Comparison of ENCODE assay signal across 12 cellular contexts in genomic region chr17:6454495-6455320, GRCh38. TPM values are rescaled to one million over a fixed set of nuclear protein-coding genes. Genes with fewer than 3 reads are reported as not detected.
DNase-seq lines count a peak whose midpoint lies in the region; ATAC-seq and TF ChIP-seq lines count a peak whose summit lies in the region.
"Had no signal": no experiment of that assay in that cellular context is flagged by ENCODE, and none has a peak within 500 bp of the region (broad histone marks: within the 10 kb centered on the region; RNA-seq: fewer than 3 reads in every experiment).

No MANE protein-coding gene starts in this region.

- no peak overlapping the region for H3K4me3 ChIP-seq in CD4-positive, CD25-positive, alpha-beta regulatory T cell (ENCODE audit: low read depth, low read length)
- peak overlapping the region; percentile 22; the same call in 1 of the 2 replicates for H3K4me3 ChIP-seq in MM.1S (ENCODE audit: low read length)
- peak overlapping the region in 1 of 4 experiments; percentile 22 for H3K4me3 ChIP-seq in fibroblast of lung (replicated peaks in 1 of 4; ENCODE audit: control extremely low read depth in 1 of 4, insufficient read depth in 1 of 4, low read depth in 3 of 4, low read length in 4 of 4)
- peak overlapping the region; percentile 55 for H3K4me3 ChIP-seq in osteoblast (ENCODE audit: insufficient read depth, low read length)

- H2AFZ ChIP-seq in MM.1S (ENCODE audit: low read length) (peak overlapping the region; percentile 53; the same call in 1 of the 2 replicates), fibroblast of lung (ENCODE audit: low read length) (no peak overlapping the region), osteoblast (ENCODE audit: low read length) (peak overlapping the region; percentile 59)

- H3K27ac ChIP-seq in CD4-positive, CD25-positive, alpha-beta regulatory T cell (ENCODE audit: insufficient read depth, low read length, poor library complexity, severe bottlenecking): peak overlapping the region; percentile 5
- peak overlapping the region; percentile 27; the same call in 1 of the 2 replicates for H3K27ac ChIP-seq in MM.1S (ENCODE audit: low read length)
- no peak overlapping the region for H3K27ac ChIP-seq in fibroblast of lung (ENCODE audit: insufficient read depth, low read length)
- H3K27ac ChIP-seq in osteoblast (ENCODE audit: low read depth, low read length): no peak overlapping the region
- H3K27ac ChIP-seq: prostate gland had no signal

- H3K27me3 ChIP-seq in CD4-positive, CD25-positive, alpha-beta regulatory T cell (ENCODE audit: control insufficient read depth, insufficient read depth, low read length): no peaks in the 10 kb centered on the region
- H3K27me3 ChIP-seq in MM.1S (replicated peaks; ENCODE audit: insufficient read depth, low read length) (peaks cover 37% of the 10 kb centered on the region), fibroblast of lung (ENCODE audit: control insufficient read depth, insufficient read depth, low read length) (peaks cover 3% of the 10 kb centered on the region), osteoblast (ENCODE audit: insufficient read depth, low read length) (peaks cover 4% of the 10 kb centered on the region)

- H3K9me2 ChIP-seq in MM.1S (replicated peaks; ENCODE audit: insufficient read depth, low read length): no peaks in the 10 kb centered on the region

- H3K27ac Mint-ChIP-seq in CD4-positive, CD25-positive, alpha-beta regulatory T cell: peak overlapping the region in 2 of 3 donors; percentile 27 to 81

- H4K20me1 ChIP-seq in MM.1S (ENCODE audit: insufficient read depth, low read length) (no peaks in the 10 kb centered on the region), fibroblast of lung (ENCODE audit: control insufficient read depth, extremely low read depth, insufficient read depth, low read length) (no peaks in the 10 kb centered on the region), osteoblast (ENCODE audit: insufficient read depth, low read length) (no peaks in the 10 kb centered on the region)

- peak in 1 of 3 donors; percentile 8 for DNase-seq in CD4-positive, CD25-positive, alpha-beta regulatory T cell
- DNase-seq in MM.1S (no peak), fibroblast of lung (ENCODE audit: low read depth in 2 of 2) (no peak), osteoblast (ENCODE audit: insufficient read length, low spot score, missing footprints) (peak; percentile 85), T1000 (lab: John Stamatoyannopoulos, UW) (no peak), DMS114 treated with DMSO at 0.1 percent for 48 hours (lab: John Stamatoyannopoulos, UW; ENCODE audit: unreplicated experiment) (no peak)
- DNase-seq: Calu3, cerebellar nuclear complex, NCI-H1048 had no signal

- no peaks in the 10 kb centered on the region; the same call in 1 of the 2 replicates for H3F3A ChIP-seq in MM.1S (ENCODE audit: insufficient read depth, low read length)

- no peaks in the 10 kb centered on the region for H3K36me3 Mint-ChIP-seq in CD4-positive, CD25-positive, alpha-beta regulatory T cell

- H3K79me2 ChIP-seq in MM.1S (ENCODE audit: low read length) (no peaks in the 10 kb centered on the region), fibroblast of lung (ENCODE audit: control insufficient read depth, insufficient read depth, low read length) (no peaks in the 10 kb centered on the region), osteoblast (ENCODE audit: insufficient read depth, low read length) (no peaks in the 10 kb centered on the region)

- H3K9ac ChIP-seq in MM.1S (ENCODE audit: low read length) (peak overlapping the region; percentile 33; the same call in 1 of the 2 replicates), fibroblast of lung (ENCODE audit: insufficient read depth, low read length) (no peak overlapping the region)

- peaks cover 0 to 25% (median 4%) of the 10 kb centered on the region in 4 donors for H3K4me1 Mint-ChIP-seq in CD4-positive, CD25-positive, alpha-beta regulatory T cell

- H3K27me3 Mint-ChIP-seq in CD4-positive, CD25-positive, alpha-beta regulatory T cell: peaks cover 4% of the 10 kb centered on the region

- peak overlapping the region in 2 of 4 donors; percentile 3 to 65 for H3K4me3 Mint-ChIP-seq in CD4-positive, CD25-positive, alpha-beta regulatory T cell

- no peak for ATAC-seq in CD4-positive, CD25-positive, alpha-beta regulatory T cell (ENCODE audit: low read depth in 2 of 2)
- ATAC-seq in GM21529 (IDR thresholded peaks at IDR 0.05; ENCODE audit: unreplicated experiment): no peak
- no peak for ATAC-seq in GM18858 (IDR thresholded peaks at IDR 0.05; ENCODE audit: unreplicated experiment)

- H3K4me2 ChIP-seq in MM.1S (ENCODE audit: low read depth, low read length) (peak overlapping the region; percentile 39; the same call in 1 of the 2 replicates), fibroblast of lung (ENCODE audit: extremely low read depth, insufficient read depth, low read length) (peak overlapping the region; percentile 48), osteoblast (ENCODE audit: insufficient read depth, low read length) (peak overlapping the region; percentile 69)

- no peaks in the 10 kb centered on the region for H3K9me3 ChIP-seq in CD4-positive, CD25-positive, alpha-beta regulatory T cell (ENCODE audit: control insufficient read depth in 2 of 2, low read length in 2 of 2)
- H3K9me3 ChIP-seq in MM.1S (replicated peaks; ENCODE audit: insufficient read depth, low read length) (no peaks in the 10 kb centered on the region), fibroblast of lung (ENCODE audit: control insufficient read depth, insufficient read depth, low read depth, low read length) (no peaks in the 10 kb centered on the region), osteoblast (ENCODE audit: low read depth, low read length) (no peaks in the 10 kb centered on the region)
- H3K9me3 ChIP-seq: prostate gland had no signal

- H3K9me3 Mint-ChIP-seq in CD4-positive, CD25-positive, alpha-beta regulatory T cell: peaks cover 0 to 1% (median 0%) of the 10 kb centered on the region in 7 donors

- TF ChIP-seq CTCF in MM.1S (IDR thresholded peaks at IDR 0.05; ENCODE audit: low read length) (no peak), fibroblast of lung (conservative IDR thresholded peaks at IDR 0.05 in 1 of 2, IDR thresholded peaks at IDR 0.05 in 1 of 2; ENCODE audit: low read depth in 1 of 2, low read length in 2 of 2) (no peak), osteoblast (IDR thresholded peaks at IDR 0.05; ENCODE audit: extremely low read depth, low read depth, low read length) (no peak)

- H3K36me3 ChIP-seq in CD4-positive, CD25-positive, alpha-beta regulatory T cell (ENCODE audit: control insufficient read depth, insufficient read depth, low read length): no peaks in the 10 kb centered on the region
- H3K36me3 ChIP-seq in MM.1S (replicated peaks; ENCODE audit: insufficient read depth, low read length): no peaks in the 10 kb centered on the region
- H3K36me3 ChIP-seq in fibroblast of lung (ENCODE audit: control insufficient read depth, insufficient read depth, low read length): no peaks in the 10 kb centered on the region
- peaks cover 5% of the 10 kb centered on the region for H3K36me3 ChIP-seq in osteoblast (ENCODE audit: insufficient read depth, low read length)
- H3K36me3 ChIP-seq: prostate gland had no signal

- H3K4me1 ChIP-seq in CD4-positive, CD25-positive, alpha-beta regulatory T cell (ENCODE audit: control insufficient read depth, insufficient read depth, low read length, poor library complexity, severe bottlenecking): peaks cover 5% of the 10 kb centered on the region
- H3K4me1 ChIP-seq in MM.1S (ENCODE audit: low read length): peaks cover 8% of the 10 kb centered on the region
- H3K4me1 ChIP-seq in fibroblast of lung (ENCODE audit: control insufficient read depth, extremely low read depth, insufficient read depth, low read length): peaks cover 9% of the 10 kb centered on the region
- peaks cover 16% of the 10 kb centered on the region for H3K4me1 ChIP-seq in osteoblast (ENCODE audit: insufficient read depth, low read length)
- H3K4me1 ChIP-seq: prostate gland had no signal

RNA-seq across cellular contexts. Expression of gene PIMREG, which starts 10.5 kb away (rescaled TPM):
- not detected for total RNA-seq in CD4-positive, CD25-positive, alpha-beta regulatory T cell
- under 1 TPM; 0.20 to 0.41 (median 0.34) TPM for polyA plus RNA-seq in CD4-positive, CD25-positive, alpha-beta regulatory T cell
- total RNA-seq in fibroblast of lung (1.5 and 10.6 TPM in 2 replicates), osteoblast (3.5 and 5.1 TPM in 2 replicates)
- 6.5 and 18.5 TPM in 2 replicates for polyA plus RNA-seq in fibroblast of lung
- 7.2 and 23.1 TPM in 2 replicates for polyA plus RNA-seq in fibroblast of lung (2012)
- 9.3 and 17.5 TPM in 2 replicates for polyA minus RNA-seq in fibroblast of lung (ENCODE audit: low replicate concordance)

RNA-seq across cellular contexts. Expression of gene AIPL1, which starts 19.8 kb away (rescaled TPM):
- not detected for total RNA-seq in CD4-positive, CD25-positive, alpha-beta regulatory T cell
- not detected for polyA plus RNA-seq in CD4-positive, CD25-positive, alpha-beta regulatory T cell
- under 0.01 TPM in 1 of 2 replicates, not detected in the other for total RNA-seq in fibroblast of lung
- polyA plus RNA-seq in fibroblast of lung: 0.05 TPM in 1 of 2 replicates, not detected in the other
- not detected in 2 replicates for polyA plus RNA-seq in fibroblast of lung (2012)
- polyA minus RNA-seq in fibroblast of lung (ENCODE audit: low replicate concordance): not detected in 2 replicates
- not detected in 2 replicates for total RNA-seq in osteoblast
- total RNA-seq: Calu3, prostate gland had no signal

Comparison
In these comparisons a context has a peak if more than half of its experiments do, and no peak if none do; other contexts are left out.
1. H3K27ac ChIP-seq: peak in CD4-positive, CD25-positive, alpha-beta regulatory T cell (single experiment) and MM.1S (single experiment); none in fibroblast of lung (single experiment) and osteoblast (single experiment).
2. Peak in every context shown above with its lines, with median percentiles within 50 percentile points of each other: H3K4me2 ChIP-seq.